In the genomic region with DNA sequence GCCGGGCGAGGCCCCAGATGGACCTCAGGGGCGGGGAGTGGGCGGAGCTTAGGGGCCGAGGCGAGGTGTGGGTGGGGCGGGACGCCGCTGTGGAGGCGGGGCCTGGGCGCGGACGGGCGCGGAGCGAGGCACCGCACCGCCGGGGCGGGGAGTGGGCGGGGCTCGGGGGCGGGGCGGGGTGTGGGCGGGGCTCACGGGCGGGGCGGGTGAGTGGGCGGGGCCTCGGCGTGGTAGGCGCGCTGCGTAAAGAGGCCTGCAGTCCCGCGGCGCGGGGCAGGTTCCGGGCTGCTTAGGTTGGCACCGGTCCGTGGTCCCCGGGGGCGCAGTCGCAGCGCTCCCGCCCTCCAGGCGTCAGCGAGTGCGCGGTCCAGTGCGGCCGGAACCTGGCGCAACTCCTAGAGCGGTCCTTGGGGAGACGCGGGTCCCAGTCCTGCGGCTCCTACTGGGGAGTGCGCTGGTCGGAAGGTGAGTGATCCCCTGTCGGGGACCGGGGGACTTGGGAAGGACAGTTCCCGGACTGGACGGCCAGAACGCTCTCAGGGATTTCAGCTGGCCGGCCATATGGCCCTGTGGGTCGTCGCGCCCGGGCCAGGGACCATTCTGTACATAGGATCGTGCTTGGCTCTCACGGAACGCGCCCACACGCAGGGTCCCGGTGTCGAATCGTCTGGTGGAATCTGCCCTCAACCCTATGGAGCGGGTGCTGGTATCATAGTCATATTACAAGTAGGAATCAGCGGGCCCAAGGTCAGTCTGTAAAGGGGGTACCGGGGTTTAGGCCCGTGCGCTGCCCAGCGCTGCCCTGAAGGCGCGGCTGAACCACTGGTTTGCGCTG, we compare ENCODE assay signal across 1 cellular context.
TF ChIP-seq lines count a peak whose summit lies in the region.

Gene NQO2 (plus strand): TSS at position 274 of the 835 bp plus-strand sequence. CDS start 6,659 bp downstream, outside the sequence.

TF ChIP-seq in K562, 482 proteins besides CTCF, POLR2A, EP300 and RAD21 (continued from another document and continues in another):
- TF ChIP-seq, protein P1, sequence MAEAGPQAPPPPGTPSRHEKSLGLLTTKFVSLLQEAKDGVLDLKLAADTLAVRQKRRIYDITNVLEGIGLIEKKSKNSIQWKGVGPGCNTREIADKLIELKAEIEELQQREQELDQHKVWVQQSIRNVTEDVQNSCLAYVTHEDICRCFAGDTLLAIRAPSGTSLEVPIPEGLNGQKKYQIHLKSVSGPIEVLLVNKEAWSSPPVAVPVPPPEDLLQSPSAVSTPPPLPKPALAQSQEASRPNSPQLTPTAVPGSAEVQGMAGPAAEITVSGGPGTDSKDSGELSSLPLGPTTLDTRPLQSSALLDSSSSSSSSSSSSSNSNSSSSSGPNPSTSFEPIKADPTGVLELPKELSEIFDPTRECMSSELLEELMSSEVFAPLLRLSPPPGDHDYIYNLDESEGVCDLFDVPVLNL (CRISPR knock-in tag; IDR thresholded peaks at IDR 0.05; ENCODE audit: low read depth) = no peak
- TF ChIP-seq RBBP5 (IDR thresholded peaks at IDR 0.05; ENCODE audit: borderline replicate concordance, insufficient read depth, low read length, poor library complexity, severe bottlenecking) = peak; percentile 90
- TF ChIP-seq CBX1 (IDR thresholded peaks at IDR 0.05; ENCODE audit: low read depth) = no peak; the same call in 1 of the 2 replicates
- TF ChIP-seq HNRNPLL (IDR thresholded peaks at IDR 0.05; ENCODE audit: low read depth, low read length, poor library complexity, severe bottlenecking) = peak; percentile 50
- peak; percentile 79 to 82; a peak in 1 of 4 replicates for TF ChIP-seq UBTF (IDR thresholded peaks at IDR 0.05; ENCODE audit: borderline replicate concordance in 1 of 2, low read depth in 2 of 2, low read length in 2 of 2)
- peak in 1 of 2 experiments; percentile 57; a peak in 1 of 4 replicates for TF ChIP-seq TBL1XR1 (IDR thresholded peaks at IDR 0.05; ENCODE audit: low read length in 2 of 2)
- peak; percentile 43; the same call in 1 of the 2 replicates for TF ChIP-seq NBN (IDR thresholded peaks at IDR 0.05; ENCODE audit: low read depth)
- TF ChIP-seq NR1H2 (CRISPR knock-in tag; IDR thresholded peaks at IDR 0.05) = no peak
- peak; percentile 57; the same call in 1 of the 2 replicates for TF ChIP-seq NFIC (IDR thresholded peaks at IDR 0.05)
- no peak for TF ChIP-seq BDP1 (IDR thresholded peaks at IDR 0.05; ENCODE audit: insufficient read depth, insufficient read length)
- TF ChIP-seq, protein P2, sequence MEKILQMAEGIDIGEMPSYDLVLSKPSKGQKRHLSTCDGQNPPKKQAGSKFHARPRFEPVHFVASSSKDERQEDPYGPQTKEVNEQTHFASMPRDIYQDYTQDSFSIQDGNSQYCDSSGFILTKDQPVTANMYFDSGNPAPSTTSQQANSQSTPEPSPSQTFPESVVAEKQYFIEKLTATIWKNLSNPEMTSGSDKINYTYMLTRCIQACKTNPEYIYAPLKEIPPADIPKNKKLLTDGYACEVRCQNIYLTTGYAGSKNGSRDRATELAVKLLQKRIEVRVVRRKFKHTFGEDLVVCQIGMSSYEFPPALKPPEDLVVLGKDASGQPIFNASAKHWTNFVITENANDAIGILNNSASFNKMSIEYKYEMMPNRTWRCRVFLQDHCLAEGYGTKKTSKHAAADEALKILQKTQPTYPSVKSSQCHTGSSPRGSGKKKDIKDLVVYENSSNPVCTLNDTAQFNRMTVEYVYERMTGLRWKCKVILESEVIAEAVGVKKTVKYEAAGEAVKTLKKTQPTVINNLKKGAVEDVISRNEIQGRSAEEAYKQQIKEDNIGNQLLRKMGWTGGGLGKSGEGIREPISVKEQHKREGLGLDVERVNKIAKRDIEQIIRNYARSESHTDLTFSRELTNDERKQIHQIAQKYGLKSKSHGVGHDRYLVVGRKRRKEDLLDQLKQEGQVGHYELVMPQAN (IDR thresholded peaks at IDR 0.05; ENCODE audit: borderline replicate concordance) = peak; percentile 72
- TF ChIP-seq ZNF24 (IDR thresholded peaks at IDR 0.05) = no peak
- TF ChIP-seq NFIX (CRISPR knock-in tag; IDR thresholded peaks at IDR 0.05; ENCODE audit: low read depth) = no peak
- TF ChIP-seq CHD1 (IDR thresholded peaks at IDR 0.05; ENCODE audit: low read length) = peak; percentile 83
- no peak; the same call in 1 of the 2 replicates for TF ChIP-seq RFX7 (CRISPR knock-in tag; IDR thresholded peaks at IDR 0.05)
- no peak for TF ChIP-seq ARID3A (IDR thresholded peaks at IDR 0.05; ENCODE audit: borderline replicate concordance, low read depth, low read length)
- no peak for TF ChIP-seq PTBP1 (IDR thresholded peaks at IDR 0.05; ENCODE audit: low read depth, low read length)
- TF ChIP-seq HLTF (IDR thresholded peaks at IDR 0.05) = peak; percentile 52; the same call in 1 of the 2 replicates
- no peak for TF ChIP-seq COPS2 (conservative IDR thresholded peaks at IDR 0.05)
- peak; percentile 18; the same call in 1 of the 2 replicates for TF ChIP-seq FOXK1 (CRISPR knock-in tag; IDR thresholded peaks at IDR 0.05; ENCODE audit: borderline replicate concordance)
- TF ChIP-seq MBD2 (IDR thresholded peaks at IDR 0.05; ENCODE audit: borderline replicate concordance, low read depth) = no peak
- TF ChIP-seq SAP30 (IDR thresholded peaks at IDR 0.05; ENCODE audit: borderline replicate concordance, insufficient read depth, low read depth, low read length, poor library complexity, severe bottlenecking) = peak; percentile 54
- TF ChIP-seq NONO (IDR thresholded peaks at IDR 0.05; ENCODE audit: low read depth in 2 of 2, low read length in 1 of 2) = peak in 1 of 2 experiments; percentile 90; a peak in 2 of 4 replicates
- TF ChIP-seq, protein P3, sequence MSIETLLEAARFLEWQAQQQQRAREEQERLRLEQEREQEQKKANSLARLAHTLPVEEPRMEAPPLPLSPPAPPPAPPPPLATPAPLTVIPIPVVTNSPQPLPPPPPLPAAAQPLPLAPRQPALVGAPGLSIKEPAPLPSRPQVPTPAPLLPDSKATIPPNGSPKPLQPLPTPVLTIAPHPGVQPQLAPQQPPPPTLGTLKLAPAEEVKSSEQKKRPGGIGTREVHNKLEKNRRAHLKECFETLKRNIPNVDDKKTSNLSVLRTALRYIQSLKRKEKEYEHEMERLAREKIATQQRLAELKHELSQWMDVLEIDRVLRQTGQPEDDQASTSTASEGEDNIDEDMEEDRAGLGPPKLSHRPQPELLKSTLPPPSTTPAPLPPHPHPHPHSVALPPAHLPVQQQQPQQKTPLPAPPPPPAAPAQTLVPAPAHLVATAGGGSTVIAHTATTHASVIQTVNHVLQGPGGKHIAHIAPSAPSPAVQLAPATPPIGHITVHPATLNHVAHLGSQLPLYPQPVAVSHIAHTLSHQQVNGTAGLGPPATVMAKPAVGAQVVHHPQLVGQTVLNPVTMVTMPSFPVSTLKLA (conservative IDR thresholded peaks at IDR 0.05) = peak in 1 of 2 experiments; percentile 72; a peak in 2 of 4 replicates
- TF ChIP-seq ETV6 (IDR thresholded peaks at IDR 0.05; ENCODE audit: borderline replicate concordance in 1 of 2, low read depth in 2 of 2, low read length in 1 of 2) = no peak
- no peak for TF ChIP-seq ETV6 (CRISPR knock-in tag; IDR thresholded peaks at IDR 0.05; ENCODE audit: borderline replicate concordance)
- peak; percentile 77 to 82 for TF ChIP-seq NRF1 (conservative IDR thresholded peaks at IDR 0.05 in 1 of 2, IDR thresholded peaks at IDR 0.05 in 1 of 2)
- no peak for TF ChIP-seq STAT5B (CRISPR knock-in tag; IDR thresholded peaks at IDR 0.05)
- TF ChIP-seq HDAC6 (IDR thresholded peaks at IDR 0.05; ENCODE audit: low read depth, low read length) = no peak; the same call in 1 of the 2 replicates
- TF ChIP-seq CHAMP1 (IDR thresholded peaks at IDR 0.05) = no peak
- TF ChIP-seq MAZ (CRISPR knock-in tag; conservative IDR thresholded peaks at IDR 0.05 in 1 of 2, IDR thresholded peaks at IDR 0.05 in 1 of 2) = peak; percentile 83 to 86
- TF ChIP-seq, protein P4, sequence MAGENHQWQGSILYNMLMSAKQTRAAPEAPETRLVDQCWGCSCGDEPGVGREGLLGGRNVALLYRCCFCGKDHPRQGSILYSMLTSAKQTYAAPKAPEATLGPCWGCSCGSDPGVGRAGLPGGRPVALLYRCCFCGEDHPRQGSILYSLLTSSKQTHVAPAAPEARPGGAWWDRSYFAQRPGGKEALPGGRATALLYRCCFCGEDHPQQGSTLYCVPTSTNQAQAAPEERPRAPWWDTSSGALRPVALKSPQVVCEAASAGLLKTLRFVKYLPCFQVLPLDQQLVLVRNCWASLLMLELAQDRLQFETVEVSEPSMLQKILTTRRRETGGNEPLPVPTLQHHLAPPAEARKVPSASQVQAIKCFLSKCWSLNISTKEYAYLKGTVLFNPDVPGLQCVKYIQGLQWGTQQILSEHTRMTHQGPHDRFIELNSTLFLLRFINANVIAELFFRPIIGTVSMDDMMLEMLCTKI (IDR thresholded peaks at IDR 0.05; ENCODE audit: partially characterized antibody) = no peak
- peak; percentile 50; the same call in 1 of the 2 replicates for TF ChIP-seq SMARCE1 (IDR thresholded peaks at IDR 0.05)
- peak; percentile 63; the same call in 1 of the 2 replicates for TF ChIP-seq ZC3H4 (CRISPR knock-in tag; IDR thresholded peaks at IDR 0.05; ENCODE audit: borderline replicate concordance)
- no peak for TF ChIP-seq SRSF7 (optimal IDR thresholded peaks at IDR 0.05; ENCODE audit: low read depth, low read length)
- peak; percentile 54 for TF ChIP-seq TAF1 (IDR thresholded peaks at IDR 0.05; ENCODE audit: control insufficient read depth, extremely low read depth, insufficient read depth, low read length, severe bottlenecking)
- TF ChIP-seq ZFP36 (IDR thresholded peaks at IDR 0.05; ENCODE audit: low read depth, low read length, partially characterized antibody) = no peak
- TF ChIP-seq, protein P5, sequence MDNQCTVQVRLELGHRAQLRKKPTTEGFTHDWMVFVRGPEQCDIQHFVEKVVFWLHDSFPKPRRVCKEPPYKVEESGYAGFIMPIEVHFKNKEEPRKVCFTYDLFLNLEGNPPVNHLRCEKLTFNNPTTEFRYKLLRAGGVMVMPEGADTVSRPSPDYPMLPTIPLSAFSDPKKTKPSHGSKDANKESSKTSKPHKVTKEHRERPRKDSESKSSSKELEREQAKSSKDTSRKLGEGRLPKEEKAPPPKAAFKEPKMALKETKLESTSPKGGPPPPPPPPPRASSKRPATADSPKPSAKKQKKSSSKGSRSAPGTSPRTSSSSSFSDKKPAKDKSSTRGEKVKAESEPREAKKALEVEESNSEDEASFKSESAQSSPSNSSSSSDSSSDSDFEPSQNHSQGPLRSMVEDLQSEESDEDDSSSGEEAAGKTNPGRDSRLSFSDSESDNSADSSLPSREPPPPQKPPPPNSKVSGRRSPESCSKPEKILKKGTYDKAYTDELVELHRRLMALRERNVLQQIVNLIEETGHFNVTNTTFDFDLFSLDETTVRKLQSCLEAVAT (IDR thresholded peaks at IDR 0.05) = peak; percentile 55 to 78; a peak in 3 of 4 replicates
- peak; percentile 11 to 56 for TF ChIP-seq E2F6 (IDR thresholded peaks at IDR 0.05; ENCODE audit: borderline replicate concordance in 1 of 2, extremely low read depth in 1 of 2, insufficient read depth in 1 of 2, insufficient read length in 1 of 2, low read depth in 1 of 2, low read length in 1 of 2, poor library complexity in 1 of 2, severe bottlenecking in 1 of 2)
- TF ChIP-seq CREB1 (IDR thresholded peaks at IDR 0.05) = no peak
- TF ChIP-seq CREB1 (CRISPR knock-in tag; IDR thresholded peaks at IDR 0.05) = 0 out of 2 replicates have a peak, but pooled peaks have one; percentile 31
- TF ChIP-seq CCNT2 (IDR thresholded peaks at IDR 0.05; ENCODE audit: borderline replicate concordance, extremely low read depth, insufficient read length, low read depth, low read length) = peak; percentile 90
- no peak for TF ChIP-seq ZNF324 (CRISPR knock-in tag; IDR thresholded peaks at IDR 0.05)
- TF ChIP-seq ARID2 (IDR thresholded peaks at IDR 0.05) = no peak
